In the genomic region with DNA sequence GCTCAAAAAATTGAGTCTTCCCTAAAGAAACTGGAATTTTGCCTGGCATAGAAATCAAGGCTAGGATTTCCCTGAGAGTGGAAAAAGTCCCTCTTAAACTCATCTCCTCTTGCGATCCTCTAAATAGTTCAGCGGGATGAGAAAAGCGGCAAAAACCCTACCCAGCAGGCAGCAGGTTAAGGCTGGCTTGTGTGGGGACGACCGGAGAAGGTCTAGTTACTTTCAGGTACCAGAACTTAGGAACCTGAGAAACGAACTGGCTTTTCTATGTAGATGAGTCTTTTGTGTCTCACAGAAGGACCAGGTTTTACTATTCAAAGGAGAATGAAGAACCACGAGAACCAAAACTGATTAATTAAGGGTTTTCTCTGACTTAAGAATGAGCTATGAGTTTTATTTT, we compare ENCODE assay signal across 18 cellular contexts.
"Had no signal": no experiment of that assay in that cellular context is flagged by ENCODE, and none has a peak within 500 bp of the region (broad histone marks: within the 10 kb centered on the region; RNA-seq: fewer than 3 reads in every experiment).

No MANE protein-coding gene starts in this region.

- H3K27ac ChIP-seq: brain microvascular endothelial cell, lower lobe of right lung, prostate gland had no signal

- H3K4me3 ChIP-seq: lower lobe of right lung, prostate gland had no signal

- FAIRE-seq: endothelial cell of umbilical vein, frontal cortex, TTC549 had no signal

- H3K9me3 ChIP-seq: lower lobe of right lung, prostate gland had no signal

- H3K9me3 Mint-ChIP-seq: activated naive CD4-positive, alpha-beta T cell treated with anti-CD3 and anti-CD28 coated beads, Interleukin-2, amount 50 U/mL, for 72 hours had no signal

- ATAC-seq: activated naive CD4-positive, alpha-beta T cell treated with anti-CD3 and anti-CD28 coated beads, Interleukin-2, amount 50 U/mL, for 72 hours; esophagus mucosa; lower lobe of right lung had no signal

- H3K4me1 ChIP-seq: lower lobe of right lung, prostate gland had no signal

- H3K36me3 Mint-ChIP-seq: activated naive CD4-positive, alpha-beta T cell treated with anti-CD3 and anti-CD28 coated beads, Interleukin-2, amount 50 U/mL, for 72 hours had no signal

- H3K36me3 ChIP-seq: brain microvascular endothelial cell, lower lobe of right lung, prostate gland had no signal

- H3K27ac Mint-ChIP-seq: activated naive CD4-positive, alpha-beta T cell treated with anti-CD3 and anti-CD28 coated beads, Interleukin-2, amount 50 U/mL, for 72 hours; nephron had no signal

- DNase-seq: activated T-cell treated with anti-CD3 and anti-CD28 coated beads, Interleukin-2, amount 50 U/mL, for 1 hour; aorta; brain microvascular endothelial cell; caudate nucleus; effector memory CD4-positive, alpha-beta T cell; glutamatergic neuron; hippocampal formation; lower lobe of right lung; stimulated activated CD4-positive, alpha-beta T cell treated with anti-CD3 and anti-CD28 coated beads, Interleukin-4, amount 100 ng/mL, for 24 hours; stimulated activated naive CD4-positive, alpha-beta T cell treated with Interleukin-2 at 50 U/mL for 16 hours; T-helper 1 cell had no signal

- H3K4me3 Mint-ChIP-seq: nephron had no signal

- H3K27me3 ChIP-seq: brain microvascular endothelial cell had no signal
